9 cellular contexts compared by ENCODE assay signal in genomic region chr1:1228187-1228586, GRCh38. TPM values are rescaled to one million over a fixed set of nuclear protein-coding genes. Genes with fewer than 3 reads are reported as not detected.
"Had no signal": no experiment of that assay in that cellular context is flagged by ENCODE, and none has a peak within 500 bp of the region (broad histone marks: within the 10 kb centered on the region; RNA-seq: fewer than 3 reads in every experiment).

No MANE protein-coding gene starts in this region.

- H3K4me3 ChIP-seq: GM23338 had no signal

- ATAC-seq: GM23338 had no signal

- H3K4me2 ChIP-seq: GM23338 had no signal

- DNase-seq: H9, HCEC 1CT, KG1 had no signal

- H2AFZ ChIP-seq: GM23338 had no signal

- FAIRE-seq: H1, H54, HTR-8/SVneo had no signal

RNA-seq across cellular contexts. Expression of gene TNFRSF4, which starts 14.2 kb away (rescaled TPM):
- total RNA-seq: GM23338, H1, HT-29 had no signal
- polyA plus RNA-seq: GM23338, IgD-negative memory B cell had no signal

RNA-seq across cellular contexts. Expression of gene TNFRSF18, which starts 21.8 kb away (rescaled TPM):
- total RNA-seq: HT-29 had no signal
